ENCODE assay signal across 8 cellular contexts in the genomic region with DNA sequence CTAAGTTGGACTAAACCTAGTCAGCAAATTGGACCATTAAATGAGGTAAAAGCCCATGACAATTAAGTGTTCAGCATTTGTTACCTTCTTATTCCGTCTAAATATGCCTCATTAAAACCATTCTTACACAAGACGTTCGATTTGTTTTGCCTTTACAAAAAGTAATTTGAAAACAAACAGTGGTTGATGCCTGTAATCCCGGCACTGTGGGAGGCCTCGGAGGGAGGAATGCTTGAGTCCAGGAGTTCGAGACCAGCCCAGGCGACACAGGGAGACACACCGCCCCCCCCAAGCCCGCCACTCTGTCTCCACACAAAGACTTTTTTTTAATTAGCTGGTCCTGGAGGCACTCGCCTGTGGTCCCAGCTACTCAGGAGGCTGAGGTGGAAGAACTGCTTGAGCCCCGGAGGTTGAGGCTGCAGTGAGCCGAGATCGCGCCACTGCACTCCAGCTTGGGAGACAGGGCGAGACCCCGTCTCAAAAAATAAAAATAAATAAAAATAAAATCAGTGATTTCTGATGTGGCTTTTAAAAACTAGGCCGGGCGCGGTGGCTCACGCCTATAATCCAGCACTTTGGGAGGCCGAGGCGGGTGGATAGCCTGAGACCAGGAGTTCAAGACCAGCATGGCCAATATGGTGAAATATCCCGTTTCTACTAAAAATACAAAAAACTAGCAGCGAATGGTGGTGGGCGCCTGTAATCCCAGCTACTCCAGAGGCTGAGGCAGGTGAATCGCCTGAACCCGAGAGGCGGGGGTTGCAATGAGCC. TPM values are rescaled to one million over a fixed set of nuclear protein-coding genes. Genes with fewer than 3 reads are reported as not detected.
A peak's percentile ranks its signal among the peaks of the same experiment; 100 is the strongest.
DNase-seq lines count a peak whose midpoint lies in the region; ATAC-seq and TF ChIP-seq lines count a peak whose summit lies in the region.

No MANE protein-coding gene starts in this region.

- H3K27me3 ChIP-seq in OCI-LY1 (ENCODE audit: insufficient read depth, low read length): no peaks in the 10 kb centered on the region
- peaks cover 0 to 6% of the 10 kb centered on the region in 2 donors for H3K27me3 ChIP-seq in tibial nerve

- no peak for TF ChIP-seq POLR2A in tibial nerve (IDR thresholded peaks at IDR 0.05)

- no peak overlapping the region for H2AFZ ChIP-seq in OCI-LY1 (ENCODE audit: low read length)

- TF ChIP-seq CTCF in GM12864 (IDR thresholded peaks at IDR 0.05; ENCODE audit: low read depth, low read length, missing control alignments) (no peak), OCI-LY1 (IDR thresholded peaks at IDR 0.05; ENCODE audit: low read length) (no peak), tibial nerve (IDR thresholded peaks at IDR 0.05) (no peak)

- H3K36me3 ChIP-seq in OCI-LY1 (ENCODE audit: insufficient read depth, low read length) (peaks cover 36% of the 10 kb centered on the region), tibial nerve (peaks cover 0 to under 1% (median 0%) of the 10 kb centered on the region in 3 donors)

- 8 to 11% methylated on average over 28 of the region's 28 CpGs for WGBS in tibial nerve, 2 donors

- peaks cover 42% of the 10 kb centered on the region for H3K4me1 ChIP-seq in OCI-LY1 (ENCODE audit: insufficient read depth, low read length, severe bottlenecking)
- H3K4me1 ChIP-seq in tibial nerve: peaks cover 0 to 47% (median 30%) of the 10 kb centered on the region in 4 donors

- DNase-seq in GM12864 (ENCODE audit: low read depth) (no peak), medulla oblongata (ENCODE audit: extremely low spot score) (peak; percentile 16), tibial nerve (ENCODE audit: low spot score in 2 of 2) (peak in 1 of 2 donors; percentile 6), AG08395 (ENCODE audit: low spot score) (no peak), NCI-H2029 treated with DMSO at 0.1 percent for 48 hours (lab: John Stamatoyannopoulos, UW) (no peak)
- DNase-seq in central memory CD8-positive, alpha-beta T cell (ENCODE audit: low spot score in 2 of 2): peak in 1 of 2 donors; percentile 9

- H3K27me3 Mint-ChIP-seq in central memory CD8-positive, alpha-beta T cell: no peaks in the 10 kb centered on the region

- peaks cover 20% of the 10 kb centered on the region for H3K36me3 Mint-ChIP-seq in central memory CD8-positive, alpha-beta T cell (ENCODE audit: insufficient read depth)

- no peaks in the 10 kb centered on the region for H3K9me3 ChIP-seq in OCI-LY1 (ENCODE audit: low read length)
- no peaks in the 10 kb centered on the region for H3K9me3 ChIP-seq in tibial nerve

- H3K4me3 ChIP-seq in GM12864 (ENCODE audit: low read depth, low read length): peak overlapping the region; percentile 74
- peak overlapping the region; percentile 99 for H3K4me3 ChIP-seq in OCI-LY1 (ENCODE audit: low read depth, low read length, poor library complexity, severe bottlenecking)
- H3K4me3 ChIP-seq in tibial nerve: peak overlapping the region; percentile 75 to 86 (median 80)

- peak overlapping the region; percentile 100 for H3K4me3 Mint-ChIP-seq in central memory CD8-positive, alpha-beta T cell

- peaks cover 41% of the 10 kb centered on the region for H3K79me2 ChIP-seq in OCI-LY1 (ENCODE audit: insufficient read depth, low read length)

- H3K27ac Mint-ChIP-seq in central memory CD8-positive, alpha-beta T cell (ENCODE audit: low read depth): peak overlapping the region; percentile 90

- no peak for ATAC-seq in central memory CD8-positive, alpha-beta T cell (replicated peaks; ENCODE audit: extremely low read depth, poor library complexity, severe bottlenecking)
- ATAC-seq in HG03159 (IDR thresholded peaks at IDR 0.05; ENCODE audit: unreplicated experiment): no peak

- H3K9me3 Mint-ChIP-seq in central memory CD8-positive, alpha-beta T cell: no peaks in the 10 kb centered on the region

- no peaks in the 10 kb centered on the region for H3F3A ChIP-seq in OCI-LY1 (ENCODE audit: insufficient read depth, low read length)

- H4K20me1 ChIP-seq in OCI-LY1 (ENCODE audit: insufficient read depth, low read length): no peaks in the 10 kb centered on the region

- peak overlapping the region; percentile 93 for H3K9ac ChIP-seq in OCI-LY1 (ENCODE audit: low read length)

- no peak for TF ChIP-seq EP300 in tibial nerve (IDR thresholded peaks at IDR 0.05)

- no peaks in the 10 kb centered on the region for H3K9me2 ChIP-seq in OCI-LY1 (ENCODE audit: low read depth, low read length)

- peak overlapping the region; percentile 24 for H3K27ac ChIP-seq in OCI-LY1 (ENCODE audit: low read depth, low read length, poor library complexity, severe bottlenecking)
- H3K27ac ChIP-seq in tibial nerve: peak overlapping the region; percentile 80 to 94 (median 88)

- H3K4me1 Mint-ChIP-seq in central memory CD8-positive, alpha-beta T cell: peaks cover 41% of the 10 kb centered on the region

- peak overlapping the region; percentile 73 for H3K4me2 ChIP-seq in OCI-LY1 (ENCODE audit: low read length)

RNA-seq across cellular contexts. Expression of a gene that starts 0.9 kb away (rescaled TPM):
- total RNA-seq in tibial nerve: 100 to 1,000 TPM; 297 to 484 (median 401) TPM

RNA-seq across cellular contexts. Expression of a gene that starts 44.5 kb away (rescaled TPM):
- total RNA-seq in tibial nerve: 100 to 1,000 TPM; 411 to 653 (median 546) TPM

RNA-seq across cellular contexts. Expression of a gene that starts 56.5 kb away (rescaled TPM):
- 1 to 10 TPM in 3 of 4 donors, under 1 TPM in 1; 0.78 to 8.1 (median 3.5) TPM for total RNA-seq in tibial nerve
